Comparison of ENCODE assay signal across 9 cellular contexts in the genomic region with DNA sequence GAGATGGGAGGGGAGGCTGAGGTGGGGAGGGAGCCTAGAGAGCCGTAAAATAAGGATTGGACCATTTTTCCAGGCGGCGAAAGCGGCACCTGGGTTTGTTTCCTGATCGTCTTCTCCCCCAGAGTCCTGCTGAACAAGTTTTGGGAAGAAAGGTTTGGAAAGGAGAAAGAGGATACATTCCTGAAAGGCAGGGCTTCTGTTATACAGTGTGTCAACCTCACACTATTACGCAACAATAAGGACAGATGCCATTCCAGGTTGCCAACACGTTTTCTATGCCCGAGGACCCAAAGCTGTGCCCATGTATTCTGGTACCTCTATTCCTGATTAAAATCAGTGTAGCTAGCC. TPM values are rescaled to one million over a fixed set of nuclear protein-coding genes. Genes with fewer than 3 reads are reported as not detected.
DNase-seq lines count a peak whose midpoint lies in the region; ATAC-seq, FAIRE-seq and TF ChIP-seq lines count a peak whose summit lies in the region.
"Had no signal": no experiment of that assay in that cellular context is flagged by ENCODE, and none has a peak within 500 bp of the region (broad histone marks: within the 10 kb centered on the region; RNA-seq: fewer than 3 reads in every experiment).

No MANE protein-coding gene starts in this region.

- no peak overlapping the region for H2AFZ ChIP-seq in HepG2 (ENCODE audit: low read length)

- TF ChIP-seq EP300 in HepG2 (IDR thresholded peaks at IDR 0.05; ENCODE audit: low read depth in 2 of 2, low read length in 2 of 2) (no peak), HepG2 (CRISPR knock-in tag; IDR thresholded peaks at IDR 0.05; ENCODE audit: borderline replicate concordance) (no peak)

- peaks cover 28% of the 10 kb centered on the region for H3K4me1 ChIP-seq in body of pancreas
- H3K4me1 ChIP-seq in HepG2 (ENCODE audit: insufficient read depth, low read length) = peaks cover 45% of the 10 kb centered on the region

- 6 to 13% methylated on average over 8 of the region's 8 CpGs for whole genome bisulfite sequencing in body of pancreas, 2 donors
- 0% methylated on average over 8 of the region's 8 CpGs for WGBS in HepG2 (ENCODE audit: low lambda C conversion rate)

- peak overlapping the region; percentile 55 to 90 (median 83) for H3K27ac ChIP-seq in body of pancreas
- peak overlapping the region; percentile 85 for H3K27ac ChIP-seq in HepG2 (ENCODE audit: extremely low read length, insufficient read depth, low read length)

- H3K9me3 Mint-ChIP-seq in activated naive CD4-positive, alpha-beta T cell treated with anti-CD3 and anti-CD28 coated beads, Interleukin-2, amount 50 U/mL, for 24 hours = no peaks in the 10 kb centered on the region
- H3K9me3 Mint-ChIP-seq in activated naive CD4-positive, alpha-beta T cell treated with anti-CD3 and anti-CD28 coated beads, Interleukin-2, amount 10 ng/mL, durations not matched to agents 7 days and 5 days = no peaks in the 10 kb centered on the region
- no peaks in the 10 kb centered on the region for H3K9me3 Mint-ChIP-seq in stimulated activated memory B cell treated with anti-CD40 and anti-IgM and Interleukin-4, amounts not matched to agents 10 μg/mL and 1 μg/mL and 100 μg/mL, for 72 hours

- intact Hi-C loops in body of pancreas (cut with DNase I) = no loop called here
- intact Hi-C loops in HepG2 (cut with micrococcal nuclease; ENCODE audit: unreplicated experiment) = loop anchor here (1.0 to 2.0 kb wide), 3 partner anchors 15 to 381 kb away; partner anchors contain the start of gene ELMOD2

- in situ Hi-C loops in HepG2 (cut with HindIII; ENCODE audit: extremely low pct_ligation_motif_present, low pct_unique_long_range_greater_than_20kb) = no loop called here

- H3K4me3 Mint-ChIP-seq in activated naive CD4-positive, alpha-beta T cell treated with anti-CD3 and anti-CD28 coated beads, Interleukin-2, amount 50 U/mL, for 24 hours = no peak overlapping the region
- H3K4me3 Mint-ChIP-seq in activated naive CD4-positive, alpha-beta T cell treated with anti-CD3 and anti-CD28 coated beads, Interleukin-2, amount 10 ng/mL, durations not matched to agents 7 days and 5 days = no peak overlapping the region
- H3K4me3 Mint-ChIP-seq in stimulated activated memory B cell treated with anti-CD40 and anti-IgM and Interleukin-4, amounts not matched to agents 10 μg/mL and 1 μg/mL and 100 μg/mL, for 72 hours = no peak overlapping the region

- H3K36me3 ChIP-seq in body of pancreas (replicated peaks in 1 of 2; ENCODE audit: insufficient read depth in 1 of 2, low read depth in 2 of 2) (no peaks in the 10 kb centered on the region), HepG2 (replicated peaks in 1 of 2; ENCODE audit: control insufficient read depth in 1 of 2, insufficient read depth in 2 of 2, low read length in 2 of 2) (no peaks in the 10 kb centered on the region)

- TF ChIP-seq POLR2A in body of pancreas (IDR thresholded peaks at IDR 0.05) = no peak
- no peak for TF ChIP-seq POLR2A in HepG2 (IDR thresholded peaks at IDR 0.05; ENCODE audit: insufficient read depth in 1 of 2, low read depth in 2 of 2, low read length in 2 of 2)

- H3K27me3 ChIP-seq in body of pancreas (no peaks in the 10 kb centered on the region), HepG2 (ENCODE audit: control insufficient read depth in 1 of 2, insufficient read depth in 2 of 2, low read length in 2 of 2) (no peaks in the 10 kb centered on the region)

- no peaks in the 10 kb centered on the region for H3K27me3 Mint-ChIP-seq in activated naive CD4-positive, alpha-beta T cell treated with anti-CD3 and anti-CD28 coated beads, Interleukin-2, amount 50 U/mL, for 24 hours
- H3K27me3 Mint-ChIP-seq in activated naive CD4-positive, alpha-beta T cell treated with anti-CD3 and anti-CD28 coated beads, Interleukin-2, amount 10 ng/mL, durations not matched to agents 7 days and 5 days = no peaks in the 10 kb centered on the region
- no peaks in the 10 kb centered on the region for H3K27me3 Mint-ChIP-seq in stimulated activated memory B cell treated with anti-CD40 and anti-IgM and Interleukin-4, amounts not matched to agents 10 μg/mL and 1 μg/mL and 100 μg/mL, for 72 hours

- H3K9ac ChIP-seq in HepG2 (ENCODE audit: insufficient read depth, low read depth, low read length) = peak overlapping the region; percentile 79

- no peak for DNase-seq in activated naive CD4-positive, alpha-beta T cell treated with anti-CD3 and anti-CD28 coated beads, Interleukin-2, amount 10 ng/mL, durations not matched to agents 7 days and 5 days
- DNase-seq in body of pancreas (no peak), HepG2 (ENCODE audit: low spot score) (peak; percentile 32), urothelium cell line (ENCODE audit: low spot score) (peak; percentile 5), NCI-H1930 (lab: John Stamatoyannopoulos, UW) (no peak)
- DNase-seq: activated CD4-positive, alpha-beta T cell treated with anti-CD3 and anti-CD28 coated beads for 1 hour had no signal

- H3K4me3 ChIP-seq in body of pancreas (peak overlapping the region; percentile 60 to 65), HepG2 (replicated peaks in 1 of 3; ENCODE audit: insufficient read depth in 1 of 3, low read depth in 2 of 3, low read length in 3 of 3) (peak overlapping the region; percentile 76 to 86 (median 85))

- TF ChIP-seq RAD21 in HepG2 (CRISPR knock-in tag; IDR thresholded peaks at IDR 0.05) = no peak

- H3K4me1 Mint-ChIP-seq in activated naive CD4-positive, alpha-beta T cell treated with anti-CD3 and anti-CD28 coated beads, Interleukin-2, amount 50 U/mL, for 24 hours = peaks cover 46% of the 10 kb centered on the region
- H3K4me1 Mint-ChIP-seq in activated naive CD4-positive, alpha-beta T cell treated with anti-CD3 and anti-CD28 coated beads, Interleukin-2, amount 10 ng/mL, durations not matched to agents 7 days and 5 days = peaks cover 25% of the 10 kb centered on the region
- peaks cover 37% of the 10 kb centered on the region for H3K4me1 Mint-ChIP-seq in stimulated activated memory B cell treated with anti-CD40 and anti-IgM and Interleukin-4, amounts not matched to agents 10 μg/mL and 1 μg/mL and 100 μg/mL, for 72 hours

- CTCF ChIA-PET in activated naive CD4-positive, alpha-beta T cell treated with anti-CD3 and anti-CD28 coated beads, Interleukin-2, amount 10 ng/mL, durations not matched to agents 7 days and 5 days (lab: Charles Lee) = interaction anchor here (1.0 to 4.5 kb wide), 5 partner anchors 11 to 263 kb away, joined by 3 to 39 read pairs (median 6); partner anchors contain the start of genes CLGN and ELMOD2
- CTCF ChIA-PET in HepG2 (lab: Yijun Ruan, JAX; ENCODE audit: low intra/inter-chr PET ratio, low total read pairs) = interaction anchor here (2.9 kb wide), 1 partner anchor 14 kb away, joined by 12 read pairs; no protein-coding TSS in a partner anchor

- no TSS peak for BruUV-seq in HepG2 (replicated peaks; lab: Mats Ljungman, UMichigan)

- no peaks in the 10 kb centered on the region; the same call in none of the 2 replicates for H4K20me1 ChIP-seq in HepG2 (ENCODE audit: insufficient read depth, low read length)

- FAIRE-seq in HepG2 (lab: Jason Lieb, UNC) (no peak), urothelium cell line (lab: Jason Lieb, UNC) (no peak)

- H3K4me2 ChIP-seq in HepG2 (ENCODE audit: low read depth, low read length) = peak overlapping the region; percentile 81

- no peaks in the 10 kb centered on the region for H3K36me3 Mint-ChIP-seq in activated naive CD4-positive, alpha-beta T cell treated with anti-CD3 and anti-CD28 coated beads, Interleukin-2, amount 50 U/mL, for 24 hours
- H3K36me3 Mint-ChIP-seq in activated naive CD4-positive, alpha-beta T cell treated with anti-CD3 and anti-CD28 coated beads, Interleukin-2, amount 10 ng/mL, durations not matched to agents 7 days and 5 days = no peaks in the 10 kb centered on the region
- H3K36me3 Mint-ChIP-seq in stimulated activated memory B cell treated with anti-CD40 and anti-IgM and Interleukin-4, amounts not matched to agents 10 μg/mL and 1 μg/mL and 100 μg/mL, for 72 hours = peaks cover 4% of the 10 kb centered on the region

- TF ChIP-seq CTCF in body of pancreas (IDR thresholded peaks at IDR 0.05) (no peak), HepG2 (CRISPR knock-in tag; IDR thresholded peaks at IDR 0.05) (no peak)

- H3K9me3 ChIP-seq in body of pancreas (no peaks in the 10 kb centered on the region), HepG2 (ENCODE audit: low read length) (no peaks in the 10 kb centered on the region)

- POLR2A ChIA-PET in HepG2 (lab: Yijun Ruan, JAX) = interaction anchor here (1.2 to 4.1 kb wide), 7 partner anchors 9 to 708 kb away, joined by 3 to 56 read pairs (median 17); partner anchors contain the start of genes CLGN, ELMOD2 and MGST2

- peak overlapping the region; percentile 71 for H3K27ac Mint-ChIP-seq in activated naive CD4-positive, alpha-beta T cell treated with anti-CD3 and anti-CD28 coated beads, Interleukin-2, amount 50 U/mL, for 24 hours
- no peak overlapping the region for H3K27ac Mint-ChIP-seq in activated naive CD4-positive, alpha-beta T cell treated with anti-CD3 and anti-CD28 coated beads, Interleukin-2, amount 10 ng/mL, durations not matched to agents 7 days and 5 days
- H3K27ac Mint-ChIP-seq in stimulated activated memory B cell treated with anti-CD40 and anti-IgM and Interleukin-4, amounts not matched to agents 10 μg/mL and 1 μg/mL and 100 μg/mL, for 72 hours = no peak overlapping the region

- H3K79me2 ChIP-seq in HepG2 (ENCODE audit: insufficient read depth, low read length) = peaks cover 52% of the 10 kb centered on the region

- ATAC-seq in body of pancreas (no peak), HepG2 (peak; percentile 12), GM18868 (IDR thresholded peaks at IDR 0.05; ENCODE audit: unreplicated experiment) (no peak)
- ATAC-seq in stimulated activated memory B cell treated with anti-CD40 and anti-IgM and Interleukin-4, amounts not matched to agents 10 μg/mL and 1 μg/mL and 100 μg/mL, for 72 hours = no peak

RNA-seq across cellular contexts. Expression of gene SCOC, which starts 0.7 kb away (rescaled TPM):
- 10 to 100 TPM; 28.7 to 36.1 TPM for total RNA-seq in body of pancreas
- total RNA-seq in HepG2 (2016; rRNA removed; fragmentation: Illumina TruSeq; extraction: Trizol) = 65.2 and 109 TPM in 2 replicates
- total RNA-seq in HepG2 (2016; cell fraction: cytosol; rRNA removed; fragmentation: Illumina TruSeq; extraction: Trizol; ENCODE audit: low read depth) = 13.9 and 14.2 TPM in 2 replicates
- total RNA-seq in HepG2 (2016; cell fraction: insoluble cytoplasmic fraction; rRNA removed; fragmentation: Illumina TruSeq; extraction: Trizol) = 67.4 and 119 TPM in 2 replicates
- total RNA-seq in HepG2 (2016; cell fraction: membrane; rRNA removed; fragmentation: Illumina TruSeq; extraction: Trizol) = 53.8 and 61.3 TPM in 2 replicates
- 32.5 and 36.2 TPM in 2 replicates for total RNA-seq in HepG2 (2016; cell fraction: nucleus; rRNA removed; fragmentation: Illumina TruSeq; extraction: Trizol)
- 32.1 and 43.8 TPM in 2 replicates for polyA plus RNA-seq in HepG2 (2011; rRNA removed)
- 13.6 and 25.8 TPM in 2 replicates for polyA plus RNA-seq in HepG2 (2011; cell fraction: cytosol; rRNA removed)
- polyA plus RNA-seq in HepG2 (2011; cell fraction: nucleus; rRNA removed) = 3.8 and 9.0 TPM in 2 replicates
- 53.3 and 65.3 TPM in 2 replicates for polyA plus RNA-seq in HepG2 (2012)
- 18.3 and 24.5 TPM in 2 replicates for polyA plus RNA-seq in HepG2 (2016; cell fraction: cytosol; fragmentation: Illumina TruSeq; extraction: Trizol; ENCODE audit: low read depth)
- 171 and 196 TPM in 2 replicates for polyA plus RNA-seq in HepG2 (2016; cell fraction: insoluble cytoplasmic fraction; fragmentation: Illumina TruSeq; extraction: Trizol; ENCODE audit: low read depth)
- 64.7 and 72.0 TPM in 2 replicates for polyA plus RNA-seq in HepG2 (2016; cell fraction: membrane; fragmentation: Illumina TruSeq; extraction: Trizol; ENCODE audit: low read depth)
- polyA plus RNA-seq in HepG2 (2016; cell fraction: nucleus; fragmentation: Illumina TruSeq; extraction: Trizol; ENCODE audit: insufficient read depth, low read depth) = 63.8 and 74.4 TPM in 2 replicates
- 0.51 and 9.0 TPM in 2 replicates for polyA minus RNA-seq in HepG2 (2011; rRNA and poly(A)+ RNA removed; ENCODE audit: low replicate concordance)
- polyA minus RNA-seq in HepG2 (2011; cell fraction: cytosol; rRNA and poly(A)+ RNA removed) = 24.9 and 26.9 TPM in 2 replicates
- 28.3 and 30.2 TPM in 2 replicates for polyA minus RNA-seq in HepG2 (2011; cell fraction: nucleus; rRNA and poly(A)+ RNA removed)

RNA-seq across cellular contexts. Expression of gene CLGN, which starts 53.3 kb away (rescaled TPM):
- 1 to 10 TPM; 1.3 to 2.3 TPM for total RNA-seq in body of pancreas
- 10.0 and 17.0 TPM in 2 replicates for total RNA-seq in HepG2 (2016; rRNA removed; fragmentation: Illumina TruSeq; extraction: Trizol)
- total RNA-seq in HepG2 (2016; cell fraction: cytosol; rRNA removed; fragmentation: Illumina TruSeq; extraction: Trizol; ENCODE audit: low read depth) = 0.88 and 1.1 TPM in 2 replicates
- total RNA-seq in HepG2 (2016; cell fraction: insoluble cytoplasmic fraction; rRNA removed; fragmentation: Illumina TruSeq; extraction: Trizol) = 8.5 and 17.4 TPM in 2 replicates
- 1.8 and 2.2 TPM in 2 replicates for total RNA-seq in HepG2 (2016; cell fraction: membrane; rRNA removed; fragmentation: Illumina TruSeq; extraction: Trizol)
- 17.5 and 19.2 TPM in 2 replicates for total RNA-seq in HepG2 (2016; cell fraction: nucleus; rRNA removed; fragmentation: Illumina TruSeq; extraction: Trizol)
- 7.2 and 7.3 TPM in 2 replicates for polyA plus RNA-seq in HepG2 (2011; rRNA removed)
- 2.2 and 6.2 TPM in 2 replicates for polyA plus RNA-seq in HepG2 (2011; cell fraction: cytosol; rRNA removed)
- 1.3 and 3.3 TPM in 2 replicates for polyA plus RNA-seq in HepG2 (2011; cell fraction: nucleus; rRNA removed)
- 20.0 and 24.6 TPM in 2 replicates for polyA plus RNA-seq in HepG2 (2012)
- polyA plus RNA-seq in HepG2 (2016; cell fraction: cytosol; fragmentation: Illumina TruSeq; extraction: Trizol; ENCODE audit: low read depth) = 1.0 and 1.1 TPM in 2 replicates
- polyA plus RNA-seq in HepG2 (2016; cell fraction: insoluble cytoplasmic fraction; fragmentation: Illumina TruSeq; extraction: Trizol; ENCODE audit: low read depth) = 8.6 and 9.0 TPM in 2 replicates
- polyA plus RNA-seq in HepG2 (2016; cell fraction: membrane; fragmentation: Illumina TruSeq; extraction: Trizol; ENCODE audit: low read depth) = 1.4 and 1.5 TPM in 2 replicates
- polyA plus RNA-seq in HepG2 (2016; cell fraction: nucleus; fragmentation: Illumina TruSeq; extraction: Trizol; ENCODE audit: insufficient read depth, low read depth) = 18.0 and 21.6 TPM in 2 replicates
- polyA minus RNA-seq in HepG2 (2011; rRNA and poly(A)+ RNA removed; ENCODE audit: low replicate concordance) = 0.26 and 0.62 TPM in 2 replicates
- polyA minus RNA-seq in HepG2 (2011; cell fraction: cytosol; rRNA and poly(A)+ RNA removed) = 4.7 and 5.8 TPM in 2 replicates
- polyA minus RNA-seq in HepG2 (2011; cell fraction: nucleus; rRNA and poly(A)+ RNA removed) = 6.4 and 8.0 TPM in 2 replicates

Comparison
In these comparisons a context has a peak if more than half of its experiments do, and no peak if none do; other contexts are left out.
1. DNase-seq: peak in HepG2 (single experiment) and urothelium cell line (single experiment); none in activated naive CD4-positive, alpha-beta T cell treated with anti-CD3 and anti-CD28 coated beads, Interleukin-2, amount 10 ng/mL, durations not matched to agents 7 days and 5 days (single experiment), body of pancreas (0 of 4) and NCI-H1930 (0 of 2).